Comparison of ENCODE assay signal across 19 cellular contexts in genomic region chr13:113090415-113090770, GRCh38. TPM values are rescaled to one million over a fixed set of nuclear protein-coding genes. Genes with fewer than 3 reads are reported as not detected.
A peak's percentile ranks its signal among the peaks of the same experiment; 100 is the strongest.
DNase-seq lines count a peak whose midpoint lies in the region; ATAC-seq and TF ChIP-seq lines count a peak whose summit lies in the region.
"Had no signal": no experiment of that assay in that cellular context is flagged by ENCODE, and none has a peak within 500 bp of the region (broad histone marks: within the 10 kb centered on the region; RNA-seq: fewer than 3 reads in every experiment).

No MANE protein-coding gene starts in this region.

- H3K27ac Mint-ChIP-seq in endodermal cell, result no peak overlapping the region
- H3K27ac Mint-ChIP-seq: CD8-positive, alpha-beta T cell had no signal

- TF ChIP-seq CTCF in BE2C (IDR thresholded peaks at IDR 0.05; ENCODE audit: low read depth, low read length) (no peak), endodermal cell (conservative IDR thresholded peaks at IDR 0.05) (peak; percentile 67), lower lobe of right lung (IDR thresholded peaks at IDR 0.05) (no peak)

- ATAC-seq in lower lobe of right lung (no peak), HG02759 (IDR thresholded peaks at IDR 0.05; ENCODE audit: unreplicated experiment) (no peak)
- ATAC-seq: CD8-positive, alpha-beta T cell had no signal

- H3K4me3 Mint-ChIP-seq in endodermal cell, result no peak overlapping the region
- H3K4me3 Mint-ChIP-seq: CD8-positive, alpha-beta T cell had no signal

- H3K4me1 ChIP-seq in BE2C (no peaks in the 10 kb centered on the region), endodermal cell (ENCODE audit: control insufficient read depth, insufficient read depth, low read length) (no peaks in the 10 kb centered on the region), lower lobe of right lung (no peaks in the 10 kb centered on the region)

- H3K27ac ChIP-seq in endodermal cell (ENCODE audit: low read depth, low read length) (no peak overlapping the region), lower lobe of right lung (no peak overlapping the region)
- H3K27ac ChIP-seq: BLaER1 treated with 17β-estradiol and CSF1 and Interleukin-3, amounts not matched to agents 10 nM and 100 nM had no signal

- H3K4me3 ChIP-seq in BE2C (ENCODE audit: low read depth, low read length), result no peak overlapping the region
- H3K4me3 ChIP-seq in H7 (ENCODE audit: insufficient read depth, low read depth, low read length), result no peak overlapping the region
- H3K4me3 ChIP-seq in endodermal cell (ENCODE audit: low read length), result no peak overlapping the region
- no peak overlapping the region for H3K4me3 ChIP-seq in lower lobe of right lung
- H3K4me3 ChIP-seq: BLaER1 treated with 17β-estradiol and CSF1 and Interleukin-3, amounts not matched to agents 10 nM and 100 nM; HAP-1 had no signal

- no peak overlapping the region for H3K9ac ChIP-seq in endodermal cell (ENCODE audit: extremely low read depth, low read length, poor library complexity, severe bottlenecking)
- H3K9ac ChIP-seq: BLaER1 treated with 17β-estradiol and CSF1 and Interleukin-3, amounts not matched to agents 10 nM and 100 nM had no signal

- intact Hi-C loops in lower lobe of right lung (cut with DNase I), result no loop called here

- H3K9me3 ChIP-seq in BE2C (no peaks in the 10 kb centered on the region), endodermal cell (ENCODE audit: control insufficient read depth, low read length) (no peaks in the 10 kb centered on the region), lower lobe of right lung (no peaks in the 10 kb centered on the region)
- H3K9me3 ChIP-seq: BLaER1 treated with 17β-estradiol and CSF1 and Interleukin-3, amounts not matched to agents 10 nM and 100 nM; HAP-1 had no signal

- H3K36me3 Mint-ChIP-seq in endodermal cell (ENCODE audit: low read depth), result peaks cover 21% of the 10 kb centered on the region

- no peaks in the 10 kb centered on the region for H3K27me3 ChIP-seq in BE2C
- H3K27me3 ChIP-seq in H7 (ENCODE audit: control insufficient read depth, insufficient read depth, low read length), result no peaks in the 10 kb centered on the region
- no peaks in the 10 kb centered on the region for H3K27me3 ChIP-seq in endodermal cell (ENCODE audit: control insufficient read depth, insufficient read depth, low read length, poor library complexity, severe bottlenecking)
- H3K27me3 ChIP-seq in lower lobe of right lung (ENCODE audit: low read depth), result no peaks in the 10 kb centered on the region

- H3K36me3 ChIP-seq in BE2C, result no peaks in the 10 kb centered on the region
- H3K36me3 ChIP-seq in H7 (replicated peaks; ENCODE audit: control insufficient read depth, insufficient read depth, low read length), result no peaks in the 10 kb centered on the region; the same call in 1 of the 2 replicates
- no peaks in the 10 kb centered on the region for H3K36me3 ChIP-seq in endodermal cell (ENCODE audit: control insufficient read depth, insufficient read depth, low read length)
- peaks cover 26% of the 10 kb centered on the region for H3K36me3 ChIP-seq in lower lobe of right lung
- H3K36me3 ChIP-seq: BLaER1 treated with 17β-estradiol and CSF1 and Interleukin-3, amounts not matched to agents 10 nM and 100 nM; HAP-1 had no signal

- peaks cover 2% of the 10 kb centered on the region for H3K27me3 Mint-ChIP-seq in endodermal cell (ENCODE audit: insufficient read depth)

- 87 to 91% methylated on average over 4 to 13 of the region's 13 CpGs for WGBS in endodermal cell (ENCODE audit: insufficient coverage in 1 of 2, insufficient read length in 1 of 2), 2 experiments

- H3K9me3 Mint-ChIP-seq in endodermal cell, result no peaks in the 10 kb centered on the region
- H3K9me3 Mint-ChIP-seq: CD8-positive, alpha-beta T cell had no signal

- peaks cover 8% of the 10 kb centered on the region for H3K4me1 Mint-ChIP-seq in endodermal cell

- DNase-seq in BE2C, result peak; percentile 3
- peak; percentile 94 for DNase-seq in H7
- DNase-seq in endodermal cell, result peak; percentile 91
- peak; percentile 30 for DNase-seq in lower lobe of right lung
- no peak for DNase-seq in amygdala (lab: John Stamatoyannopoulos, UW)
- no peak for DNase-seq in NCI-H1092 treated with DMSO at 0.1 percent for 48 hours (lab: John Stamatoyannopoulos, UW)
- DNase-seq: CD8-positive, alpha-beta T cell; DMS79; KBM-7; NCI-H1694 treated with DMSO at 0.1 percent for 48 hours; NCI-H226; NCI-H524; NCI-H82; OCI-M1 had no signal

RNA-seq across cellular contexts. Expression of gene F7, which starts 15.2 kb away (rescaled TPM):
- polyA plus RNA-seq in BE2C (2012; ENCODE audit: insufficient read depth, insufficient read length, low read depth), result 1.6 TPM
- 0.28 and 1.5 TPM in 2 replicates for total RNA-seq in H7 (2014; rRNA removed; shearing (Covaris generic))
- total RNA-seq in endodermal cell (1 to 10 TPM; 4.7 to 6.4 TPM), lower lobe of right lung (not detected)
- 2.3 TPM for polyA plus RNA-seq in endodermal cell (2013, experiment 1 of 2)
- 1.2 TPM for polyA plus RNA-seq in endodermal cell (2013, experiment 2 of 2)
- total RNA-seq: A673; CD8-positive, alpha-beta T cell; RPMI7951 had no signal

RNA-seq across cellular contexts. Expression of gene F10, which starts 32.2 kb away (rescaled TPM):
- polyA plus RNA-seq in BE2C (2012; ENCODE audit: insufficient read depth, insufficient read length, low read depth), result 3.6 TPM
- 1.3 and 2.1 TPM in 2 replicates for total RNA-seq in H7 (2014; rRNA removed; shearing (Covaris generic))
- total RNA-seq in endodermal cell (10 to 100 TPM; 18.7 to 32.4 TPM), lower lobe of right lung (8.9 TPM)
- 15.5 TPM for polyA plus RNA-seq in endodermal cell (2013, experiment 1 of 2)
- polyA plus RNA-seq in endodermal cell (2013, experiment 2 of 2), result 18.2 TPM
- total RNA-seq: A673; CD8-positive, alpha-beta T cell; RPMI7951 had no signal

Comparison
In these comparisons a context has a peak if more than half of its experiments do, and no peak if none do; other contexts are left out.
1. DNase-seq: peak in BE2C (single experiment), H7 (single experiment), endodermal cell (single experiment) and lower lobe of right lung (single experiment); none in amygdala (0 of 56) and NCI-H1092 treated with DMSO at 0.1 percent for 48 hours (single experiment).